ENCODE assay signal across 18 cellular contexts in the genomic region with DNA sequence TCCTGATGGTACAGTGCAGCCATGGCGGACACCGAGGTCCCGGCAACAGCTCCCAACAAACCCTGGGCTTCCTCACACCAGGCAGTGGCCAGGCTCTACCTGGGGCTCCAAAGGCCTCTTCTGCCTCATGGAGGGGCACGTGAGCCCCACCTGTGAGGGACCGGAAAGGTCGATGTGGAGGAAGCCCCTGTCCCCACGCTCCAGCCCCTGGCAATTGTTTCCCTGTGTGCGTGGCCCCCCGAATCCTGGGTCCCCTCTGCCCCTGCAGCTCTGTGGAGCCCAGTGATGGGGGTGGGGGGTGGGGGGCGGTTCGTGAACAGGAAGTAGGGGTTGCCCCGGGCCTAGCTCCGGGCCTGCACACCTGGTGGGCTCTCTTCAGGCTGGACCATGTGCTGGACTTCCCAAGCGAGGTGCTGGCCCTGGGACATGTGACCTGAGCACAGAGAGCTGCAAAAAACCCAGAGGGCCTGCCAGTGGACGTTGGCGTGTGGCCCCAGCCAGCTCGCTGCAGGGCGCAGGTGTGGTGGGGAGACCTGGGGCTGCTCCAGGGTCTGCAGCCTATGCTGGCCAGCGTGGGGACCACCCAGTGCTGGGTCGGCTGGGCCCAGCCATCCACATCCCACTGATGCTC.
DNase-seq lines count a peak whose midpoint lies in the region; ATAC-seq and TF ChIP-seq lines count a peak whose summit lies in the region.
"Had no signal": no experiment of that assay in that cellular context is flagged by ENCODE, and none has a peak within 500 bp of the region (broad histone marks: within the 10 kb centered on the region; RNA-seq: fewer than 3 reads in every experiment).

No MANE protein-coding gene starts in this region.

- H3K4me3 Mint-ChIP-seq in chondrocyte (ENCODE audit: unreplicated experiment) (no peak overlapping the region), memory B cell (no peak overlapping the region), type B pancreatic cell (no peak overlapping the region)

- H3K36me3 Mint-ChIP-seq in chondrocyte (ENCODE audit: low read depth) (peaks cover 2% of the 10 kb centered on the region), memory B cell (peaks cover 9% of the 10 kb centered on the region), type B pancreatic cell (peaks cover 4% of the 10 kb centered on the region)

- H3K4me1 Mint-ChIP-seq in chondrocyte (ENCODE audit: low read depth) (peaks cover 16% of the 10 kb centered on the region), memory B cell (peaks cover 22% of the 10 kb centered on the region), type B pancreatic cell (ENCODE audit: unreplicated experiment) (peaks cover 23% of the 10 kb centered on the region)

- no peaks in the 10 kb centered on the region for H3K27me3 Mint-ChIP-seq in chondrocyte (ENCODE audit: low read depth)
- no peaks in the 10 kb centered on the region for H3K27me3 Mint-ChIP-seq in memory B cell
- no peaks in the 10 kb centered on the region for H3K27me3 Mint-ChIP-seq in type B pancreatic cell

- H3K9me3 Mint-ChIP-seq in chondrocyte (ENCODE audit: low read depth) = no peaks in the 10 kb centered on the region
- H3K9me3 Mint-ChIP-seq in memory B cell = no peaks in the 10 kb centered on the region
- no peaks in the 10 kb centered on the region for H3K9me3 Mint-ChIP-seq in type B pancreatic cell

- TF ChIP-seq CTCF in chondrocyte (IDR thresholded peaks at IDR 0.05) (no peak), type B pancreatic cell (conservative IDR thresholded peaks at IDR 0.05) (no peak)

- intact Hi-C loops in Right ventricle myocardium superior (cut with DNase I) (no loop called here), Right ventricle myocardium inferior (cut with DNase I) (no loop called here)

- peak; percentile 26 for DNase-seq in Right ventricle myocardium superior
- no peak for DNase-seq in Right ventricle myocardium inferior (ENCODE audit: missing footprints)
- DNase-seq in chondrocyte (ENCODE audit: low spot score) = peak; percentile 78
- no peak for DNase-seq in memory B cell (ENCODE audit: low spot score in 2 of 2)
- no peak for DNase-seq in type B pancreatic cell (ENCODE audit: extremely low spot score, unreplicated experiment)
- no peak for DNase-seq in HuH-7 (ENCODE audit: low spot score)
- no peak for DNase-seq in Kasumi-1 (lab: John Stamatoyannopoulos, UW)
- DNase-seq: COR-L47, IMR-90, Karpas-422, MM.1S, NCI-H1092 treated with DMSO at 0.1 percent for 48 hours, NCI-H2081 treated with DMSO at 0.1 percent for 48 hours, NCI-H510A treated with DMSO at 0.1 percent for 48 hours, NCI-H82, PC-3 had no signal

- ATAC-seq in Right ventricle myocardium superior (ENCODE audit: poor library complexity) (no peak), Right ventricle myocardium inferior (no peak), memory B cell (ENCODE audit: low read depth) (no peak), GM18511 (IDR thresholded peaks at IDR 0.05; ENCODE audit: unreplicated experiment) (no peak)
- ATAC-seq: A549, PC-3 had no signal

- H3K27ac Mint-ChIP-seq in chondrocyte (ENCODE audit: unreplicated experiment) (no peak overlapping the region), memory B cell (peak overlapping the region; percentile 84), type B pancreatic cell (peak overlapping the region; percentile 48)

Comparison
In these comparisons a context has a peak if more than half of its experiments do, and no peak if none do; other contexts are left out.
1. DNase-seq: peak in Right ventricle myocardium superior (single experiment) and chondrocyte (single experiment); none in Right ventricle myocardium inferior (single experiment), memory B cell (0 of 2), type B pancreatic cell (single experiment), HuH-7 (single experiment) and Kasumi-1 (0 of 2).